12 cellular contexts compared by ENCODE assay signal in the genomic region with DNA sequence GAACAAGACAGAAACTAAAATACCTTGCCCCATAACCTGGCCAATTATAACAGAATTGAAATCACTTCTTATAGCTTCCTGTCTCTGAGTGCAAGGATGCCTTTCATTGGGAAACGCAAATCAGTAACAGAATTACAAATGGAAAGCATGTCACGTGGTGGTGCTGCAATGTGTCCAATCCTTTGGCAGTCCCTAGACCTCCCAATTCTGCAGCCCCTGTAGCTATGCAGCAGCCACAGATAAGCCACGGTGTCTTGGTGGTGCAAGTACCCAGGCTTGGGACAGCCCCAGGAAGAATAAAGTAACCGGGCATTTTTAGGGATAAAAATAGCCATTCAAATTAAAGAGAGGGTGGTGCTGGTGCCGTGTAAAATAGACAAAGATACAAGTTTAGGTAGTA.
A peak's percentile ranks its signal among the peaks of the same experiment; 100 is the strongest.
DNase-seq lines count a peak whose midpoint lies in the region; ATAC-seq and TF ChIP-seq lines count a peak whose summit lies in the region.
"Had no signal": no experiment of that assay in that cellular context is flagged by ENCODE, and none has a peak within 500 bp of the region (broad histone marks: within the 10 kb centered on the region; RNA-seq: fewer than 3 reads in every experiment).

No MANE protein-coding gene starts in this region.

- no peaks in the 10 kb centered on the region for H3K27me3 ChIP-seq in colonic mucosa
- no peaks in the 10 kb centered on the region for H3K27me3 ChIP-seq in neuronal stem cell (ENCODE audit: control insufficient read depth in 3 of 3, insufficient read depth in 3 of 3, low read depth in 1 of 3, low read length in 3 of 3)
- H3K27me3 ChIP-seq in naive thymus-derived CD4-positive, alpha-beta T cell (ENCODE audit: control insufficient read depth in 2 of 2, insufficient read depth in 2 of 2, low read length in 2 of 2), result no peaks in the 10 kb centered on the region

- H3K9me3 Mint-ChIP-seq in activated CD4-positive, alpha-beta memory T cell treated with anti-CD3 and anti-CD28 coated beads, Interleukin-2, amount 10 ng/mL, durations not matched to agents 7 days and 5 days, result no peaks in the 10 kb centered on the region
- peaks cover 0 to 8% (median 0%) of the 10 kb centered on the region in 11 donors for H3K9me3 Mint-ChIP-seq in naive thymus-derived CD4-positive, alpha-beta T cell
- H3K9me3 Mint-ChIP-seq: T-helper 1 cell treated with Interleukin-12 subunit alpha and Interleukin-12 subunit beta and Interleukin-4 antibody, amounts not matched to agents 30 μg/mL and 1 μg/mL, for 36 hours had no signal

- no peak overlapping the region for H4K8ac ChIP-seq in neuronal stem cell (ENCODE audit: low read depth, low read length)

- H3K27ac Mint-ChIP-seq in activated CD4-positive, alpha-beta memory T cell treated with anti-CD3 and anti-CD28 coated beads, Interleukin-2, amount 10 ng/mL, durations not matched to agents 7 days and 5 days, result no peak overlapping the region
- no peak overlapping the region for H3K27ac Mint-ChIP-seq in naive thymus-derived CD4-positive, alpha-beta T cell
- H3K27ac Mint-ChIP-seq: activated naive CD8-positive, alpha-beta T cell; T-helper 1 cell treated with Interleukin-12 subunit alpha and Interleukin-12 subunit beta and Interleukin-4 antibody, amounts not matched to agents 30 μg/mL and 1 μg/mL, for 36 hours had no signal

- no peaks in the 10 kb centered on the region for H3K79me1 ChIP-seq in neuronal stem cell (ENCODE audit: low read depth, low read length)

- no CpG with 5 or more reads among the region's 5 CpGs for WGBS in neuronal stem cell (ENCODE audit: extremely low coverage in 2 of 2, insufficient read length in 2 of 2, insufficient replicate concordance in 1 of 2), 2 donors

- intact Hi-C loops in colonic mucosa (cut with DNase I), result loop anchor here (10.0 kb wide), 1 partner anchor 321 kb away; no protein-coding TSS in a partner anchor
- intact Hi-C loops in naive thymus-derived CD4-positive, alpha-beta T cell (cut with micrococcal nuclease), result no loop called here

- H3K36me3 Mint-ChIP-seq in activated CD4-positive, alpha-beta memory T cell treated with anti-CD3 and anti-CD28 coated beads, Interleukin-2, amount 10 ng/mL, durations not matched to agents 7 days and 5 days (ENCODE audit: low read depth), result no peaks in the 10 kb centered on the region
- no peaks in the 10 kb centered on the region for H3K36me3 Mint-ChIP-seq in naive thymus-derived CD4-positive, alpha-beta T cell
- H3K36me3 Mint-ChIP-seq: activated naive CD8-positive, alpha-beta T cell had no signal

- no peak overlapping the region for H3K23ac ChIP-seq in neuronal stem cell (ENCODE audit: low read depth, low read length, poor library complexity)

- TF ChIP-seq CTCF in colonic mucosa (IDR thresholded peaks at IDR 0.05), result no peak

- H3K4me1 ChIP-seq in colonic mucosa (no peaks in the 10 kb centered on the region), neuronal stem cell (ENCODE audit: control insufficient read depth in 2 of 2, insufficient read depth in 1 of 2, low read depth in 1 of 2, low read length in 2 of 2) (peaks cover 0 to 14% of the 10 kb centered on the region in 2 donors)
- no peaks in the 10 kb centered on the region for H3K4me1 ChIP-seq in naive thymus-derived CD4-positive, alpha-beta T cell (ENCODE audit: control insufficient read depth in 2 of 2, insufficient read depth in 2 of 2, low read length in 2 of 2)
- H3K4me1 ChIP-seq: psoas muscle had no signal

- H2BK5ac ChIP-seq in neuronal stem cell (ENCODE audit: low read length), result no peak overlapping the region

- H3K27ac ChIP-seq in colonic mucosa (peak overlapping the region; percentile 27), neuronal stem cell (replicated peaks; ENCODE audit: low read length) (no peak overlapping the region)
- H3K27ac ChIP-seq in naive thymus-derived CD4-positive, alpha-beta T cell (ENCODE audit: low read depth, low read length), result no peak overlapping the region
- H3K27ac ChIP-seq: C4-2B had no signal

- no peaks in the 10 kb centered on the region for H3K4me1 Mint-ChIP-seq in activated CD4-positive, alpha-beta memory T cell treated with anti-CD3 and anti-CD28 coated beads, Interleukin-2, amount 10 ng/mL, durations not matched to agents 7 days and 5 days
- no peaks in the 10 kb centered on the region for H3K4me1 Mint-ChIP-seq in naive thymus-derived CD4-positive, alpha-beta T cell

- no peaks in the 10 kb centered on the region for H3K27me3 Mint-ChIP-seq in activated CD4-positive, alpha-beta memory T cell treated with anti-CD3 and anti-CD28 coated beads, Interleukin-2, amount 10 ng/mL, durations not matched to agents 7 days and 5 days
- H3K27me3 Mint-ChIP-seq in naive thymus-derived CD4-positive, alpha-beta T cell, result peaks cover 0 to 5% (median 0%) of the 10 kb centered on the region in 5 donors

- H2BK15ac ChIP-seq in neuronal stem cell (ENCODE audit: low read length), result no peak overlapping the region

- no peak overlapping the region for H3K4me3 Mint-ChIP-seq in activated CD4-positive, alpha-beta memory T cell treated with anti-CD3 and anti-CD28 coated beads, Interleukin-2, amount 10 ng/mL, durations not matched to agents 7 days and 5 days
- no peak overlapping the region for H3K4me3 Mint-ChIP-seq in naive thymus-derived CD4-positive, alpha-beta T cell
- H3K4me3 Mint-ChIP-seq: activated naive CD8-positive, alpha-beta T cell; T-helper 1 cell treated with Interleukin-12 subunit alpha and Interleukin-12 subunit beta and Interleukin-4 antibody, amounts not matched to agents 30 μg/mL and 1 μg/mL, for 36 hours had no signal

- no peak overlapping the region for H3K4ac ChIP-seq in neuronal stem cell (ENCODE audit: low read length)

- no peak overlapping the region for H2BK120ac ChIP-seq in neuronal stem cell (ENCODE audit: low read depth, low read length)

- H3K4me2 ChIP-seq in neuronal stem cell (ENCODE audit: insufficient read depth, low read length, poor library complexity, severe bottlenecking), result no peak overlapping the region

- H3K14ac ChIP-seq in neuronal stem cell (ENCODE audit: low read length), result no peak overlapping the region

- ATAC-seq in HG03025 (IDR thresholded peaks at IDR 0.05; ENCODE audit: low FRiP score, unreplicated experiment), result peak; percentile 23
- ATAC-seq in naive thymus-derived CD4-positive, alpha-beta T cell, result no peak
- ATAC-seq: psoas muscle had no signal

- no peak overlapping the region for H3K18ac ChIP-seq in neuronal stem cell (ENCODE audit: low read length)

- POLR2A ChIA-PET in activated CD4-positive, alpha-beta memory T cell treated with anti-CD3 and anti-CD28 coated beads, Interleukin-2, amount 10 ng/mL, durations not matched to agents 7 days and 5 days (lab: Charles Lee), result no interaction called here
- POLR2A ChIA-PET in naive thymus-derived CD4-positive, alpha-beta T cell (lab: Charles Lee), result no interaction called here

- H3K9me3 ChIP-seq in colonic mucosa (no peaks in the 10 kb centered on the region), neuronal stem cell (replicated peaks in 1 of 2; ENCODE audit: control insufficient read depth in 2 of 2, insufficient read depth in 1 of 2, low read depth in 1 of 2, low read length in 2 of 2) (peaks cover 0 to 4% of the 10 kb centered on the region in 2 donors)
- H3K9me3 ChIP-seq in naive thymus-derived CD4-positive, alpha-beta T cell (ENCODE audit: control insufficient read depth in 2 of 3, low read length in 3 of 3), result peaks cover 0 to 5% (median 0%) of the 10 kb centered on the region in 3 experiments
- H3K9me3 ChIP-seq: psoas muscle had no signal

- no peaks in the 10 kb centered on the region for H3K36me3 ChIP-seq in colonic mucosa
- no peaks in the 10 kb centered on the region for H3K36me3 ChIP-seq in neuronal stem cell (replicated peaks in 1 of 2; ENCODE audit: control insufficient read depth in 2 of 2, insufficient read depth in 2 of 2, low read length in 2 of 2)
- no peaks in the 10 kb centered on the region for H3K36me3 ChIP-seq in naive thymus-derived CD4-positive, alpha-beta T cell (ENCODE audit: control insufficient read depth in 2 of 3, insufficient read depth in 3 of 3, low read length in 3 of 3)

- no peak overlapping the region for H2AK5ac ChIP-seq in neuronal stem cell (ENCODE audit: low read depth, low read length)

- H3K4me3 ChIP-seq in colonic mucosa, result no peak overlapping the region
- H3K4me3 ChIP-seq in neuronal stem cell (ENCODE audit: low read length in 2 of 2), result no peak overlapping the region
- H3K4me3 ChIP-seq in naive thymus-derived CD4-positive, alpha-beta T cell (ENCODE audit: low read length), result no peak overlapping the region
- H3K4me3 ChIP-seq: psoas muscle had no signal

- H4K91ac ChIP-seq in neuronal stem cell (ENCODE audit: low read depth, low read length, poor library complexity), result no peak overlapping the region

- no peak overlapping the region for H3K9ac ChIP-seq in colonic mucosa (ENCODE audit: low read depth in 2 of 2, low read length in 2 of 2)
- H3K9ac ChIP-seq in neuronal stem cell (ENCODE audit: low read depth, low read length, poor library complexity), result no peak overlapping the region

- peak; percentile 26 for DNase-seq in EL
- no peak for DNase-seq in colonic mucosa
- DNase-seq in neuronal stem cell (ENCODE audit: low spot score), result no peak
- DNase-seq in midbrain (lab: John Stamatoyannopoulos, UW), result no peak
- no peak for DNase-seq in HPDE6-E6E7 (ENCODE audit: extremely low spot score)
- no peak for DNase-seq in activated CD4-positive, alpha-beta memory T cell treated with anti-CD3 and anti-CD28 coated beads, Interleukin-2, amount 10 ng/mL, durations not matched to agents 7 days and 5 days
- DNase-seq in naive thymus-derived CD4-positive, alpha-beta T cell, result no peak
- DNase-seq: psoas muscle had no signal

- no peak overlapping the region for H2BK12ac ChIP-seq in neuronal stem cell (ENCODE audit: low read length)

- H2AFZ ChIP-seq in neuronal stem cell (ENCODE audit: low read length), result peak overlapping the region; percentile 80

- CTCF ChIA-PET in activated CD4-positive, alpha-beta memory T cell treated with anti-CD3 and anti-CD28 coated beads, Interleukin-2, amount 10 ng/mL, durations not matched to agents 7 days and 5 days (lab: Charles Lee), result no interaction called here
- CTCF ChIA-PET in naive thymus-derived CD4-positive, alpha-beta T cell (lab: Charles Lee), result no interaction called here
